ENCODE assay signal across 28 cellular contexts in the genomic region with DNA sequence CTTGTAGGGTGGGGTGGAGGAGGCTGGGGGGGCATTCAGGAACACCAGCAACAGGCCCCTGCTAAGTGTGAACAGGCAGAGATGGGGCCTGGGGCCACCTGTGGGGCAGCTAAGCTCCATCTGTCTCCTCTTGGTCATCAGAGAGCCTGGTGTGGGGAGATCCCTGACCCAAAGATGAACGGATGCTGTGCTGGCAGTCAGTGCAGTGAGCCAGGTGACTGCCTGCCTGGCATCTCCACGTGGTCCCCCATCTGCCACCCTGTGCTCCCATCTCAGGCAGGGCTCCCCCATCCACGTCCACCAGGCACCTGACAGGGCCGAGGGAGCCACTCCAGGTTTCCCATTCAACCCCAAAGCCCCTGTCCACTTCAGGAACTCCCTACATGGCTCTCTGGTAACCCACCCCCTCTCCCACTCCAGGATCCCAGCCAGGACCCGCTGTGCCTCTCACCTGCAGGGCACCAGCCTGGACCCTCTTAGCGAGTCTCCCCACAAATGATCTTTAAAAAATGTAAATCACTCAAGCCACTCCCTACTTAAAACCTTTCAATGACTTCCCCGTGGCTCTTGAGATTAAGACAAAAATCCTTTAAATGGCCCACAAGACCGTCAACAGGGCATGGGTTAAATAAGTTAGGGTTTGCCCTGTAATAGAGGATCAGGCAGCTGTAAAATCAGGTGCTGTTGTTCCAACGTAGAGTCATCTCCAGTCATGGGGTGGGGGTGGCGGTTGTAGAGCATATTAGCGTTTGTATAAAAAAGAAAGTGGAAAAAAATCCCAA.
DNase-seq lines count a peak whose midpoint lies in the region; ATAC-seq, FAIRE-seq and TF ChIP-seq lines count a peak whose summit lies in the region.
"Had no signal": no experiment of that assay in that cellular context is flagged by ENCODE, and none has a peak within 500 bp of the region (broad histone marks: within the 10 kb centered on the region; RNA-seq: fewer than 3 reads in every experiment).

No MANE protein-coding gene starts in this region.

- no peak for FAIRE-seq in H1 (lab: Jason Lieb, UNC)
- FAIRE-seq: A549, D721Med, endometrium, frontal cortex, GM12892, pancreas, small intestine had no signal

- H2BK12ac ChIP-seq in H1 (ENCODE audit: low read depth, low read length), result 0 out of 2 replicates have a peak overlapping the region, but pooled peaks have one; percentile 99

- H3K23me2 ChIP-seq in H1 (ENCODE audit: low read depth, low read length), result peaks cover 14% of the 10 kb centered on the region

- peak overlapping the region in 3 of 4 experiments; percentile 0 to 23 (median 11); a peak in 3 of 8 replicates for H3K4me3 ChIP-seq in H1 (ENCODE audit: extremely low read depth in 1 of 4, insufficient read depth in 2 of 4, low read depth in 3 of 4, low read length in 4 of 4)
- H3K4me3 ChIP-seq: A549, esophagus muscularis mucosa, mucosa of descending colon, pancreas, PC-9 had no signal

- POLR2A ChIA-PET in H1 (lab: Charles Lee; ENCODE audit: partially characterized antibody), result interaction anchor here (1.4 to 4.6 kb wide), 4 partner anchors 8 to 58 kb away, joined by 4 to 26 read pairs (median 5); no protein-coding TSS in a partner anchor

- peak overlapping the region; percentile 57; the same call in 1 of the 2 replicates for H2BK5ac ChIP-seq in H1 (ENCODE audit: low read depth, low read length)

- no peak overlapping the region for H3K14ac ChIP-seq in H1 (ENCODE audit: insufficient read length)

- no peak for ATAC-seq in sciatic nerve
- no peak for ATAC-seq in natural killer cell treated with Interleukin-12 subunit alpha and Interleukin-12 subunit beta and Interleukin-15 and Interleukin-18, amount 100 ng/mL, for 72 hours
- ATAC-seq: left colon had no signal

- CTCF ChIA-PET in H1 (lab: Charles Lee; ENCODE audit: partially characterized antibody), result interaction anchor here (0.9 to 23.0 kb wide), 7 partner anchors 10 to 61 kb away, joined by 3 to 323 read pairs (median 29); partner anchors contain the start of gene LMX1B

- peak overlapping the region; percentile 99 for H4K91ac ChIP-seq in H1 (replicated peaks; ENCODE audit: insufficient read length, low read length)

- H3K9me3 ChIP-seq in H1 (ENCODE audit: insufficient read depth in 2 of 2, low read depth in 1 of 2, low read length in 1 of 2), result no peaks in the 10 kb centered on the region
- H3K9me3 ChIP-seq: A549, esophagus muscularis mucosa, mucosa of descending colon, pancreas had no signal

- H3K36me3 Mint-ChIP-seq in activated T-helper 2 cell treated with anti-CD3 and anti-CD28 coated beads, Interferon-gamma antibody, Interleukin-2, Interleukin-4, amounts not matched to agents 10 μg/mL and 5 μg/mL and 100 μg/mL, durations not matched to agents 14 hours and 24 hours and 36 hours (ENCODE audit: low read depth), result no peaks in the 10 kb centered on the region
- H3K36me3 Mint-ChIP-seq in natural killer cell treated with Interleukin-12 subunit alpha and Interleukin-12 subunit beta and Interleukin-15 and Interleukin-18, amount 100 ng/mL, for 72 hours, result no peaks in the 10 kb centered on the region

- H4K8ac ChIP-seq in H1 (ENCODE audit: extremely low read depth, insufficient read depth, low read length), result peak overlapping the region; percentile 46; the same call in 1 of the 2 replicates

- peak overlapping the region; percentile 37 for H4K5ac ChIP-seq in H1 (ENCODE audit: insufficient read length, low read depth, low read length)

- intact Hi-C loops in activated T-helper 2 cell treated with anti-CD3 and anti-CD28 coated beads, Interferon-gamma antibody, Interleukin-2, Interleukin-4, amounts not matched to agents 10 μg/mL and 5 μg/mL and 100 μg/mL, durations not matched to agents 14 hours and 24 hours and 36 hours (cut with micrococcal nuclease), result no loop called here
- intact Hi-C loops in sciatic nerve (cut with DNase I), result no loop called here

- no peaks in the 10 kb centered on the region for H3K36me3 ChIP-seq in H1 (ENCODE audit: control insufficient read depth in 2 of 4, insufficient read depth in 4 of 4, low read length in 3 of 4)
- H3K36me3 ChIP-seq: esophagus muscularis mucosa, pancreas had no signal

- H3K18ac ChIP-seq in H1 (ENCODE audit: extremely low read depth, low read length), result peak overlapping the region; percentile 85

- H3K23ac ChIP-seq in H1 (ENCODE audit: insufficient read length), result no peak overlapping the region

- H3K27ac Mint-ChIP-seq in activated T-helper 2 cell treated with anti-CD3 and anti-CD28 coated beads, Interferon-gamma antibody, Interleukin-2, Interleukin-4, amounts not matched to agents 10 μg/mL and 5 μg/mL and 100 μg/mL, durations not matched to agents 14 hours and 24 hours and 36 hours, result no peak overlapping the region
- H3K27ac Mint-ChIP-seq in natural killer cell treated with Interleukin-12 subunit alpha and Interleukin-12 subunit beta and Interleukin-15 and Interleukin-18, amount 100 ng/mL, for 72 hours, result no peak overlapping the region
- H3K27ac Mint-ChIP-seq: activated CD4-positive, alpha-beta memory T cell treated with anti-CD3 and anti-CD28 coated beads, Interleukin-2, amount 10 ng/mL, durations not matched to agents 7 days and 5 days; immature natural killer cell; T-helper 1 cell treated with Interleukin-12 subunit alpha and Interleukin-12 subunit beta and Interleukin-4 antibody, amounts not matched to agents 30 μg/mL and 1 μg/mL, for 36 hours had no signal

- TF ChIP-seq RAD21 in H1 (IDR thresholded peaks at IDR 0.05 in 1 of 2, conservative IDR thresholded peaks at IDR 0.05 in 1 of 2; ENCODE audit: low read depth in 2 of 2, low read length in 2 of 2), result no peak

- no peaks in the 10 kb centered on the region for H3K79me2 ChIP-seq in H1 (ENCODE audit: control insufficient read depth in 1 of 2, insufficient read depth in 2 of 2, low read length in 2 of 2)

- H3K27me3 ChIP-seq in H1 (replicated peaks in 1 of 4; ENCODE audit: control insufficient read depth in 3 of 4, extremely low read depth in 1 of 4, insufficient read depth in 3 of 4, low read length in 3 of 4), result peaks cover 0 to 33% (median 20%) of the 10 kb centered on the region in 4 experiments; a peak in 6 of 7 replicates

- no peak overlapping the region for H3K56ac ChIP-seq in H1 (replicated peaks; ENCODE audit: insufficient read length, low read depth, low read length)

- no peak for TF ChIP-seq POLR2A in H1 (IDR thresholded peaks at IDR 0.05; ENCODE audit: control extremely low read depth in 1 of 2, low read depth in 2 of 2, low read length in 2 of 2)

- H3K4me1 ChIP-seq in H1 (replicated peaks in 1 of 4; ENCODE audit: control insufficient read depth in 3 of 4, insufficient read depth in 4 of 4, low read length in 3 of 4), result peaks cover 22 to 62% (median 52%) of the 10 kb centered on the region in 4 experiments
- H3K4me1 ChIP-seq: A549, esophagus muscularis mucosa, pancreas had no signal

- H3K4me3 Mint-ChIP-seq in activated T-helper 2 cell treated with anti-CD3 and anti-CD28 coated beads, Interferon-gamma antibody, Interleukin-2, Interleukin-4, amounts not matched to agents 10 μg/mL and 5 μg/mL and 100 μg/mL, durations not matched to agents 14 hours and 24 hours and 36 hours (ENCODE audit: low read depth), result no peak overlapping the region
- H3K4me3 Mint-ChIP-seq in natural killer cell treated with Interleukin-12 subunit alpha and Interleukin-12 subunit beta and Interleukin-15 and Interleukin-18, amount 100 ng/mL, for 72 hours, result no peak overlapping the region
- H3K4me3 Mint-ChIP-seq: activated CD4-positive, alpha-beta memory T cell treated with anti-CD3 and anti-CD28 coated beads, Interleukin-2, amount 10 ng/mL, durations not matched to agents 7 days and 5 days; immature natural killer cell; T-helper 1 cell treated with Interleukin-12 subunit alpha and Interleukin-12 subunit beta and Interleukin-4 antibody, amounts not matched to agents 30 μg/mL and 1 μg/mL, for 36 hours had no signal

- peak overlapping the region; percentile 99 for H2BK20ac ChIP-seq in H1 (ENCODE audit: low read length)

- DNase-seq in NCI-H2171 treated with DMSO at 0.1 percent for 48 hours (lab: John Stamatoyannopoulos, UW) (peak; percentile 15), NCI-H2171 (lab: John Stamatoyannopoulos, UW) (no peak), NCI-H524 treated with DMSO at 0.1 percent for 48 hours (lab: John Stamatoyannopoulos, UW) (peak; percentile 74), H1 (ENCODE audit: low read depth in 1 of 2, low spot score in 2 of 2) (no peak), superior temporal gyrus (ENCODE audit: extremely low spot score) (no peak), sciatic nerve (ENCODE audit: low spot score) (no peak)
- DNase-seq in activated T-helper 2 cell treated with anti-CD3 and anti-CD28 coated beads, Interferon-gamma antibody, Interleukin-2, Interleukin-4, amounts not matched to agents 10 μg/mL and 5 μg/mL and 100 μg/mL, durations not matched to agents 14 hours and 24 hours and 36 hours (ENCODE audit: low spot score), result no peak
- DNase-seq in natural killer cell treated with Interleukin-12 subunit alpha and Interleukin-12 subunit beta and Interleukin-15 and Interleukin-18, amount 100 ng/mL, for 72 hours (ENCODE audit: low spot score), result no peak
- DNase-seq: activated CD4-positive, alpha-beta memory T cell treated with anti-CD3 and anti-CD28 coated beads, Interleukin-2, amount 10 ng/mL, durations not matched to agents 7 days and 5 days; activated CD8-positive, alpha-beta memory T cell treated with anti-CD3 and anti-CD28 coated beads, Interleukin-2, amount 50 U/mL, for 4 hours; activated naive CD4-positive, alpha-beta T cell treated with Interleukin-2 at 50 U/mL for 16 hours; central memory CD4-positive, alpha-beta T cell; dermis blood vessel endothelial cell; immature natural killer cell; left colon; mucosa of descending colon; NCI-H1694; pancreas; small intestine; stimulated activated naive CD4-positive, alpha-beta T cell had no signal

- no peaks in the 10 kb centered on the region for H3K9me3 Mint-ChIP-seq in activated T-helper 2 cell treated with anti-CD3 and anti-CD28 coated beads, Interferon-gamma antibody, Interleukin-2, Interleukin-4, amounts not matched to agents 10 μg/mL and 5 μg/mL and 100 μg/mL, durations not matched to agents 14 hours and 24 hours and 36 hours
- no peaks in the 10 kb centered on the region for H3K9me3 Mint-ChIP-seq in natural killer cell treated with Interleukin-12 subunit alpha and Interleukin-12 subunit beta and Interleukin-15 and Interleukin-18, amount 100 ng/mL, for 72 hours
- H3K9me3 Mint-ChIP-seq: activated CD4-positive, alpha-beta memory T cell treated with anti-CD3 and anti-CD28 coated beads, Interleukin-2, amount 10 ng/mL, durations not matched to agents 7 days and 5 days; T-helper 1 cell treated with Interleukin-12 subunit alpha and Interleukin-12 subunit beta and Interleukin-4 antibody, amounts not matched to agents 30 μg/mL and 1 μg/mL, for 36 hours had no signal

- peak overlapping the region; percentile 97; the same call in 1 of the 2 replicates for H2AK5ac ChIP-seq in H1 (ENCODE audit: low read depth, low read length)

- TF ChIP-seq EP300 in H1 (IDR thresholded peaks at IDR 0.05; ENCODE audit: borderline replicate concordance in 1 of 2, low read depth in 2 of 2, low read length in 2 of 2), result no peak

- H3K4me1 Mint-ChIP-seq in activated T-helper 2 cell treated with anti-CD3 and anti-CD28 coated beads, Interferon-gamma antibody, Interleukin-2, Interleukin-4, amounts not matched to agents 10 μg/mL and 5 μg/mL and 100 μg/mL, durations not matched to agents 14 hours and 24 hours and 36 hours (ENCODE audit: low read depth), result peaks cover 7% of the 10 kb centered on the region
- H3K4me1 Mint-ChIP-seq in natural killer cell treated with Interleukin-12 subunit alpha and Interleukin-12 subunit beta and Interleukin-15 and Interleukin-18, amount 100 ng/mL, for 72 hours (ENCODE audit: low read depth in 2 of 2), result peaks cover 14 to 15% of the 10 kb centered on the region in 2 donors
- H3K4me1 Mint-ChIP-seq: immature natural killer cell had no signal

- H3K4me2 ChIP-seq in H1 (ENCODE audit: insufficient read depth in 1 of 2, low read depth in 2 of 2, low read length in 2 of 2), result peak overlapping the region; percentile 43 to 48
- H3K4me2 ChIP-seq: A549, PC-9 had no signal

- no peak overlapping the region for H3K27ac ChIP-seq in H1 (ENCODE audit: low read depth, low read length)
- H3K27ac ChIP-seq: A549, esophagus muscularis mucosa, pancreas, PC-9 had no signal

- no peak for TF ChIP-seq CTCF in H1 (IDR thresholded peaks at IDR 0.05; ENCODE audit: control extremely low read depth in 1 of 3, insufficient read depth in 1 of 3, low read depth in 1 of 3, low read length in 3 of 3)

- H2BK15ac ChIP-seq in H1 (ENCODE audit: low read length), result no peak overlapping the region

- H3K4ac ChIP-seq in H1 (replicated peaks; ENCODE audit: insufficient read length, low read depth, low read length), result peak overlapping the region; percentile 89

- H3K27me3 Mint-ChIP-seq in activated T-helper 2 cell treated with anti-CD3 and anti-CD28 coated beads, Interferon-gamma antibody, Interleukin-2, Interleukin-4, amounts not matched to agents 10 μg/mL and 5 μg/mL and 100 μg/mL, durations not matched to agents 14 hours and 24 hours and 36 hours (ENCODE audit: low read depth), result peaks cover 58% of the 10 kb centered on the region
- H3K27me3 Mint-ChIP-seq in natural killer cell treated with Interleukin-12 subunit alpha and Interleukin-12 subunit beta and Interleukin-15 and Interleukin-18, amount 100 ng/mL, for 72 hours, result peaks cover 38 to 39% of the 10 kb centered on the region in 2 donors

- H3K9ac ChIP-seq in H1 (replicated peaks in 1 of 4; ENCODE audit: extremely low read depth in 1 of 4, low read depth in 3 of 4, low read length in 3 of 4), result no peak overlapping the region

- peak overlapping the region; percentile 88 for H2BK120ac ChIP-seq in H1 (replicated peaks; ENCODE audit: low read depth, low read length)

- WGBS in H1 (ENCODE audit: extremely low coverage in 1 of 2, insufficient coverage in 1 of 2, insufficient read length in 1 of 2, insufficient replicate concordance in 2 of 2, low coverage in 1 of 2, low lambda C conversion rate in 2 of 2, missing lambda C conversion rate in 1 of 2), 2 experiments, result 16% methylated on average over 11 of the region's 11 CpGs; no CpG with 5 or more reads in 1 of the 2 experiments

- H3K79me1 ChIP-seq in H1 (ENCODE audit: low read depth, low read length), result no peaks in the 10 kb centered on the region

- no peaks in the 10 kb centered on the region for H4K20me1 ChIP-seq in H1 (replicated peaks in 1 of 2; ENCODE audit: control insufficient read depth in 1 of 2, insufficient read depth in 2 of 2, low read length in 2 of 2)

- H2AFZ ChIP-seq in H1 (ENCODE audit: low read length), result no peak overlapping the region
- H2AFZ ChIP-seq: PC-9 had no signal

Comparison
In these comparisons a context has a peak if more than half of its experiments do, and no peak if none do; other contexts are left out.
1. DNase-seq: peak in NCI-H2171 treated with DMSO at 0.1 percent for 48 hours (single experiment) and NCI-H524 treated with DMSO at 0.1 percent for 48 hours (single experiment); none in NCI-H2171 (single experiment), H1 (0 of 2), activated T-helper 2 cell treated with anti-CD3 and anti-CD28 coated beads, Interferon-gamma antibody, Interleukin-2, Interleukin-4, amounts not matched to agents 10 μg/mL and 5 μg/mL and 100 μg/mL, durations not matched to agents 14 hours and 24 hours and 36 hours (single experiment), superior temporal gyrus (single experiment), sciatic nerve (single experiment) and natural killer cell treated with Interleukin-12 subunit alpha and Interleukin-12 subunit beta and Interleukin-15 and Interleukin-18, amount 100 ng/mL, for 72 hours (single experiment).